Comparison of ENCODE assay signal across 25 cellular contexts in the genomic region with DNA sequence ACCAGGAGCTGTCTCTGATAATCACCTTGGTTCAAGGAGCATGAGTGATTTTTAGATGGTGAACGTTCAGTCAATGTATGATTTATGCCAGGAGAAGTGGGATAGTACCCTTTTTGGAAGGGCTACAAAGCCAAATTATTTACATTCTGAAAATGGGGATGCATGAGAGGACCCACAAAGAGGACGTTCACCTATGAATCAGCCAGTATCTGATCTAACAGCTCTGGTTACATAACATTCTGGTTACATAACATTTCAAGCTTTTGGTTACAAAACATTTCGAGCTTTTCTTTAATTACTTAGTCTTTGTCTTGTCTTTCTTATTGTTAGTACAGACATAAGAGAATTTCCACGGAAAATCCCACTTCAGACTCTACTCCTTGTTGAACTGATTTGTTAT.
A peak's percentile ranks its signal among the peaks of the same experiment; 100 is the strongest.
DNase-seq lines count a peak whose midpoint lies in the region; ATAC-seq and TF ChIP-seq lines count a peak whose summit lies in the region.
"Had no signal": no experiment of that assay in that cellular context is flagged by ENCODE, and none has a peak within 500 bp of the region (broad histone marks: within the 10 kb centered on the region; RNA-seq: fewer than 3 reads in every experiment).

No MANE protein-coding gene starts in this region.

- no peak overlapping the region for H3K4me3 ChIP-seq in epithelial cell of esophagus (ENCODE audit: low read length)
- no peak overlapping the region for H3K4me3 ChIP-seq in uterus
- H3K4me3 ChIP-seq: BLaER1 treated with 17β-estradiol and CSF1 and Interleukin-3, amounts not matched to agents 10 nM and 100 nM; GM23248; MG63; SJSA1 had no signal

- H3K4me1 ChIP-seq in uterus, result no peaks in the 10 kb centered on the region
- H3K4me1 ChIP-seq: BLaER1 treated with 17β-estradiol and CSF1 and Interleukin-3, amounts not matched to agents 10 nM and 100 nM; SJSA1 had no signal

- TF ChIP-seq CTCF in epithelial cell of esophagus (IDR thresholded peaks at IDR 0.05; ENCODE audit: insufficient read depth, low read depth, low read length, missing control alignments) (no peak), uterus (IDR thresholded peaks at IDR 0.05) (no peak)

- H3K27ac ChIP-seq in uterus, result no peak overlapping the region
- H3K27ac ChIP-seq: BLaER1 treated with 17β-estradiol and CSF1 and Interleukin-3, amounts not matched to agents 10 nM and 100 nM; GM23248; SJSA1 had no signal

- intact Hi-C loops in uterus (cut with DNase I; ENCODE audit: low total_unique reads), result no loop called here

- TF ChIP-seq POLR2A in uterus (IDR thresholded peaks at IDR 0.05), result no peak

- no peaks in the 10 kb centered on the region for H3K36me3 ChIP-seq in uterus
- H3K36me3 ChIP-seq: BLaER1 treated with 17β-estradiol and CSF1 and Interleukin-3, amounts not matched to agents 10 nM and 100 nM; MG63; SJSA1 had no signal

- peak; percentile 41 for DNase-seq in SKM-1 treated with dmso at 0.1 percent for 144 hours (lab: John Stamatoyannopoulos, UW; ENCODE audit: unreplicated experiment)
- no peak for DNase-seq in SKM-1 (lab: John Stamatoyannopoulos, UW; ENCODE audit: unreplicated experiment)
- peak; percentile 80 for DNase-seq in NOMO-1 treated with DMSO at 0.1 percent for 48 hours (lab: John Stamatoyannopoulos, UW; ENCODE audit: unreplicated experiment)
- DNase-seq in epithelial cell of esophagus (ENCODE audit: low read depth), result peak; percentile 19
- DNase-seq in uterus, result no peak
- DNase-seq: 8988T; CD4-positive, alpha-beta T cell; H7; IMR-90; KG1; NCI-H1105 treated with DMSO at 0.1 percent for 48 hours; NCI-H146; NCI-H2029 treated with DMSO at 0.1 percent for 48 hours; NCI-H446 treated with DMSO at 0.1 percent for 48 hours; NCI-H526; NCI-H82; PC-3; T-helper 1 cell had no signal

- H3K9me3 ChIP-seq in uterus, result no peaks in the 10 kb centered on the region
- H3K9me3 ChIP-seq: BLaER1 treated with 17β-estradiol and CSF1 and Interleukin-3, amounts not matched to agents 10 nM and 100 nM; MG63; SJSA1 had no signal

- H3K27me3 ChIP-seq in uterus, result no peaks in the 10 kb centered on the region
- H3K27me3 ChIP-seq: BLaER1 treated with 17β-estradiol and CSF1 and Interleukin-3, amounts not matched to agents 10 nM and 100 nM; MG63; SJSA1 had no signal

- ATAC-seq in HG03045 (IDR thresholded peaks at IDR 0.05; ENCODE audit: unreplicated experiment), result no peak
- ATAC-seq in HG03342 (IDR thresholded peaks at IDR 0.05; ENCODE audit: unreplicated experiment), result no peak
- no peak for ATAC-seq in HG02852 (IDR thresholded peaks at IDR 0.05; ENCODE audit: unreplicated experiment)
- ATAC-seq: PC-3 had no signal

Comparison
In these comparisons a context has a peak if more than half of its experiments do, and no peak if none do; other contexts are left out.
1. DNase-seq: peak in SKM-1 treated with dmso at 0.1 percent for 144 hours (single experiment), NOMO-1 treated with DMSO at 0.1 percent for 48 hours (single experiment) and epithelial cell of esophagus (single experiment); none in SKM-1 (single experiment) and uterus (0 of 2).